Comparison of ENCODE assay signal across 1 cellular context in genomic region chr17:42779304-42779941, GRCh38.
TF ChIP-seq lines count a peak whose summit lies in the region.

No MANE protein-coding gene starts in this region.

TF ChIP-seq in GM23338, 12 proteins besides CTCF, POLR2A, EP300 and RAD21:
- TF ChIP-seq ETS1 (IDR thresholded peaks at IDR 0.05) (no peak), EZH2 (IDR thresholded peaks at IDR 0.05; ENCODE audit: low read depth, unreplicated experiment) (no peak), POLR2AphosphoS5 (IDR thresholded peaks at IDR 0.05; ENCODE audit: low read depth) (no peak), ZNF462 (CRISPR knock-in tag; IDR thresholded peaks at IDR 0.05) (no peak), JUNB (IDR thresholded peaks at IDR 0.05; ENCODE audit: unreplicated experiment) (no peak), EZH2phosphoT487 (IDR thresholded peaks at IDR 0.05; ENCODE audit: unreplicated experiment) (no peak), NANOG (IDR thresholded peaks at IDR 0.05; ENCODE audit: borderline replicate concordance) (no peak)
TF ChIP-seq in GM23338: peak in this region for 0.
